ENCODE assay signal across 7 cellular contexts in the genomic region with DNA sequence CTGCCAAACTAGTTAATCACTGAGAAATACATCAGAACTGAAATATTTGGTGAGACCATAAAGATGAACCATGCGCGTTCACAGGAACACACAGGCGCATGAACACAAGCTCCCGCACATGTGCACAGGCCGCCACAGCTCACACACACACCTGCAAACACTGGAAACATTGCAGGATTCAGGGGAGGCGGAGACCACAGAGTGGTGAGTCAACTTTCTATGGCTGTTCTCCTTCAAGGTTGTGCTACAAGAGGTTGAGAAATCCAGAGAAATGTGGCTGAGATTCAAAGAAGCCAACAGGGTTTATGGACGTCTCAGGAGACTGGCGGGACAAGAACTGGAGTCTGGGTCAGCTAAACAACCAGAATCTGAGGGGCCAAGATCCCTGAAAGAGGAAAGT. TPM values are rescaled to one million over a fixed set of nuclear protein-coding genes. Genes with fewer than 3 reads are reported as not detected.
DNase-seq lines count a peak whose midpoint lies in the region; ATAC-seq, FAIRE-seq and TF ChIP-seq lines count a peak whose summit lies in the region.

No MANE protein-coding gene starts in this region.

- no peak for TF ChIP-seq CTCF in Panc1 (IDR thresholded peaks at IDR 0.05)
- TF ChIP-seq CTCF in astrocyte (IDR thresholded peaks at IDR 0.05; ENCODE audit: insufficient read depth, low read depth, low read length): no peak
- no peak for TF ChIP-seq CTCF in mucosa of descending colon (IDR thresholded peaks at IDR 0.05)
- no peak for TF ChIP-seq CTCF in type B pancreatic cell (conservative IDR thresholded peaks at IDR 0.05)

- no peak overlapping the region for H2AFZ ChIP-seq in astrocyte (ENCODE audit: low read depth, low read length)

- no peaks in the 10 kb centered on the region for H3K9me3 Mint-ChIP-seq in astrocyte (ENCODE audit: unreplicated experiment)
- no peaks in the 10 kb centered on the region for H3K9me3 Mint-ChIP-seq in type B pancreatic cell

- in situ Hi-C loops in Panc1 (cut with HindIII; ENCODE audit: low pct_unique_long_range_greater_than_20kb, low sequenced_read_pairs) (no loop called here), HAP-1 (cut with MboI; ENCODE audit: low sequenced_read_pairs) (no loop called here)

- BruUV-seq in Panc1 (replicated peaks; lab: Mats Ljungman, UMichigan): no TSS peak

- no peak overlapping the region for H3K4me3 ChIP-seq in Panc1 (ENCODE audit: low read depth in 2 of 2, low read length in 2 of 2)
- no peak overlapping the region for H3K4me3 ChIP-seq in astrocyte (ENCODE audit: insufficient read depth, low read depth, low read length)
- H3K4me3 ChIP-seq in mucosa of descending colon: no peak overlapping the region
- H3K4me3 ChIP-seq in HAP-1: no peak overlapping the region
- no peak overlapping the region for H3K4me3 ChIP-seq in H7 (ENCODE audit: insufficient read depth, low read depth, low read length)

- H3K4me3 Mint-ChIP-seq in astrocyte (ENCODE audit: unreplicated experiment): peak overlapping the region; percentile 28
- H3K4me3 Mint-ChIP-seq in type B pancreatic cell: no peak overlapping the region

- CTCF ChIA-PET in Panc1 (lab: Charles Lee): no interaction called here

- H3K9ac ChIP-seq in astrocyte (ENCODE audit: low read length): no peak overlapping the region

- H3K9me3 ChIP-seq in Panc1 (ENCODE audit: control insufficient read depth, insufficient read depth, low read depth, low read length): no peaks in the 10 kb centered on the region
- H3K9me3 ChIP-seq in astrocyte (ENCODE audit: insufficient read depth, low read depth, low read length): no peaks in the 10 kb centered on the region
- H3K9me3 ChIP-seq in mucosa of descending colon: no peaks in the 10 kb centered on the region
- H3K9me3 ChIP-seq in HAP-1: no peaks in the 10 kb centered on the region

- DNase-seq in Panc1 (ENCODE audit: low read depth, low spot score) (no peak), astrocyte (ENCODE audit: low read depth) (peak; percentile 91), mucosa of descending colon (no peak), type B pancreatic cell (ENCODE audit: extremely low spot score, unreplicated experiment) (no peak), HAP-1 (ENCODE audit: low spot score in 2 of 2) (no peak), H7 (no peak), NCI-H2196 treated with DMSO at 0.1 percent for 48 hours (lab: John Stamatoyannopoulos, UW; ENCODE audit: unreplicated experiment) (no peak)

- peaks cover 33% of the 10 kb centered on the region for H4K20me1 ChIP-seq in astrocyte (ENCODE audit: insufficient read depth, low read length)

- ATAC-seq in Panc1 (no peak), mucosa of descending colon (peak; percentile 61)

- H3K4me1 Mint-ChIP-seq in astrocyte (ENCODE audit: low read depth, unreplicated experiment) (peaks cover 54% of the 10 kb centered on the region), type B pancreatic cell (ENCODE audit: unreplicated experiment) (peaks cover 15% of the 10 kb centered on the region)

- H3K79me2 ChIP-seq in astrocyte (ENCODE audit: insufficient read depth, low read length): peaks cover 88% of the 10 kb centered on the region

- H3K36me3 Mint-ChIP-seq in astrocyte (ENCODE audit: low read depth, unreplicated experiment) (peaks cover 18% of the 10 kb centered on the region), type B pancreatic cell (peaks cover 12% of the 10 kb centered on the region)

- intact Hi-C loops in Panc1 (cut with micrococcal nuclease; ENCODE audit: unreplicated experiment): no loop called here
- intact Hi-C loops in mucosa of descending colon (cut with DNase I, micrococcal nuclease): no loop called here

- H3K27ac Mint-ChIP-seq in astrocyte (ENCODE audit: unreplicated experiment) (peak overlapping the region; percentile 89), type B pancreatic cell (peak overlapping the region; percentile 56)

- no peak overlapping the region for H3K4me2 ChIP-seq in astrocyte (ENCODE audit: low read length)

- no peak for FAIRE-seq in astrocyte (lab: Jason Lieb, UNC)

- H3K27me3 Mint-ChIP-seq in astrocyte (ENCODE audit: low read depth, unreplicated experiment) (no peaks in the 10 kb centered on the region), type B pancreatic cell (no peaks in the 10 kb centered on the region)

- H3K4me1 ChIP-seq in Panc1 (ENCODE audit: control insufficient read depth, insufficient read depth, low read length): peaks cover 44% of the 10 kb centered on the region
- H3K4me1 ChIP-seq in astrocyte (ENCODE audit: insufficient read depth, low read length): peaks cover 6% of the 10 kb centered on the region
- H3K4me1 ChIP-seq in mucosa of descending colon (ENCODE audit: low read depth): peaks cover 28% of the 10 kb centered on the region
- H3K4me1 ChIP-seq in HAP-1: peaks cover 4% of the 10 kb centered on the region; the same call in 1 of the 2 replicates

- H3K27ac ChIP-seq in Panc1 (ENCODE audit: low read length): peak overlapping the region; percentile 52
- H3K27ac ChIP-seq in astrocyte (ENCODE audit: low read depth, low read length): peak overlapping the region; percentile 14

- H3K36me3 ChIP-seq in Panc1 (ENCODE audit: control insufficient read depth, insufficient read depth, low read length): no peaks in the 10 kb centered on the region
- no peaks in the 10 kb centered on the region for H3K36me3 ChIP-seq in astrocyte (ENCODE audit: insufficient read depth, low read length)
- H3K36me3 ChIP-seq in mucosa of descending colon (ENCODE audit: low read depth): no peaks in the 10 kb centered on the region
- 0 out of 2 replicates have a peak, but pooled peaks cover 4% of the 10 kb centered on the region for H3K36me3 ChIP-seq in HAP-1 (replicated peaks)
- H3K36me3 ChIP-seq in H7 (replicated peaks; ENCODE audit: control insufficient read depth, insufficient read depth, low read length): no peaks in the 10 kb centered on the region

- POLR2A ChIA-PET in Panc1 (lab: Charles Lee): no interaction called here

- no peaks in the 10 kb centered on the region for H3K27me3 ChIP-seq in Panc1 (ENCODE audit: control insufficient read depth, insufficient read depth, low read length)
- H3K27me3 ChIP-seq in astrocyte (ENCODE audit: insufficient read depth, low read length): no peaks in the 10 kb centered on the region
- H3K27me3 ChIP-seq in HAP-1 (ENCODE audit: low read depth): no peaks in the 10 kb centered on the region
- H3K27me3 ChIP-seq in H7 (ENCODE audit: control insufficient read depth, insufficient read depth, low read length): no peaks in the 10 kb centered on the region

RNA-seq across cellular contexts. Expression of gene ESYT2, which starts 17.8 kb away (rescaled TPM):
- total RNA-seq in Panc1 (2021; ENCODE audit: unreplicated experiment) (92.7 TPM), astrocyte (56.1 and 60.9 TPM in 2 replicates), mucosa of descending colon (10 to 100 TPM; 66.8 to 89.3 (median 69.0) TPM), type B pancreatic cell (ENCODE audit: low replicate concordance) (42.1 and 89.4 TPM in 2 replicates)
- polyA plus RNA-seq in Panc1 (2012; ENCODE audit: insufficient read length): 73.6 TPM
- 33.1 and 41.0 TPM in 2 replicates for total RNA-seq in H7 (2014; rRNA removed; shearing (Covaris generic))

RNA-seq across cellular contexts. Expression of gene DYNC2I1, which starts 44.9 kb away (rescaled TPM):
- total RNA-seq in Panc1 (2021; ENCODE audit: unreplicated experiment): 21.3 TPM
- polyA plus RNA-seq in Panc1 (2012; ENCODE audit: insufficient read length): 40.1 TPM
- total RNA-seq in astrocyte: 17.0 and 20.2 TPM in 2 replicates
- 10 to 100 TPM; 19.2 to 31.6 (median 30.8) TPM for total RNA-seq in mucosa of descending colon
- 26.7 and 33.6 TPM in 2 replicates for total RNA-seq in type B pancreatic cell (ENCODE audit: low replicate concordance)
- 5.5 and 11.8 TPM in 2 replicates for total RNA-seq in H7 (2014; rRNA removed; shearing (Covaris generic))
